Comparison of ENCODE assay signal across 12 cellular contexts in genomic region chr6:118387921-118388701, GRCh38.
DNase-seq lines count a peak whose midpoint lies in the region; ATAC-seq, FAIRE-seq and TF ChIP-seq lines count a peak whose summit lies in the region.
"Had no signal": no experiment of that assay in that cellular context is flagged by ENCODE, and none has a peak within 500 bp of the region (broad histone marks: within the 10 kb centered on the region; RNA-seq: fewer than 3 reads in every experiment).

No MANE protein-coding gene starts in this region.

- no peaks in the 10 kb centered on the region for H3K27me3 ChIP-seq in astrocyte (ENCODE audit: insufficient read depth, low read length)
- H3K27me3 ChIP-seq: gastroesophageal sphincter, upper lobe of right lung had no signal

- no peaks in the 10 kb centered on the region for H3K9me3 Mint-ChIP-seq in astrocyte (ENCODE audit: unreplicated experiment)
- H3K9me3 Mint-ChIP-seq in natural killer cell: no peaks in the 10 kb centered on the region

- no peak for FAIRE-seq in astrocyte (lab: Jason Lieb, UNC)

- no peak overlapping the region for H2AFZ ChIP-seq in astrocyte (ENCODE audit: low read depth, low read length)

- intact Hi-C loops in natural killer cell (cut with micrococcal nuclease) (no loop called here), posterior vena cava (cut with DNase I) (no loop called here)

- H3K4me1 Mint-ChIP-seq in astrocyte (ENCODE audit: low read depth, unreplicated experiment) (peaks cover 19% of the 10 kb centered on the region), natural killer cell (no peaks in the 10 kb centered on the region)

- peak overlapping the region; percentile 29 for H3K9ac ChIP-seq in astrocyte (ENCODE audit: low read length)

- DNase-seq in AG20443 (ENCODE audit: low spot score): peak; percentile 21
- peak; percentile 93 for DNase-seq in LHCN-M2 (ENCODE audit: low read depth)
- peak; percentile 97 for DNase-seq in astrocyte (ENCODE audit: low read depth)
- DNase-seq in iris pigment epithelial cell (ENCODE audit: low read depth): peak; percentile 92
- DNase-seq in natural killer cell: no peak
- no peak for DNase-seq in anterior cingulate cortex (lab: John Stamatoyannopoulos, UW)
- no peak for DNase-seq in posterior vena cava (ENCODE audit: low spot score)
- DNase-seq: aorta, NCI-H524 treated with DMSO at 0.1 percent for 48 hours, upper lobe of right lung had no signal

- H3K36me3 ChIP-seq in astrocyte (ENCODE audit: insufficient read depth, low read length): no peaks in the 10 kb centered on the region
- H3K36me3 ChIP-seq: gastroesophageal sphincter, upper lobe of right lung had no signal

- H3K4me1 ChIP-seq in astrocyte (ENCODE audit: insufficient read depth, low read length): peaks cover 16% of the 10 kb centered on the region
- H3K4me1 ChIP-seq: gastroesophageal sphincter, upper lobe of right lung had no signal

- H3K4me3 Mint-ChIP-seq in astrocyte (ENCODE audit: unreplicated experiment) (no peak overlapping the region), natural killer cell (no peak overlapping the region)

- H3K9me3 ChIP-seq in astrocyte (ENCODE audit: insufficient read depth, low read depth, low read length): peaks cover 2% of the 10 kb centered on the region
- H3K9me3 ChIP-seq: gastroesophageal sphincter, upper lobe of right lung had no signal

- ATAC-seq in HG03097 (IDR thresholded peaks at IDR 0.05; ENCODE audit: low FRiP score, unreplicated experiment) (no peak), natural killer cell (no peak)
- ATAC-seq: gastroesophageal sphincter, upper lobe of right lung had no signal

- no peaks in the 10 kb centered on the region for H3K36me3 Mint-ChIP-seq in astrocyte (ENCODE audit: low read depth, unreplicated experiment)
- no peaks in the 10 kb centered on the region for H3K36me3 Mint-ChIP-seq in natural killer cell

- TF ChIP-seq CTCF in astrocyte (IDR thresholded peaks at IDR 0.05; ENCODE audit: insufficient read depth, low read depth, low read length) (no peak), natural killer cell (IDR thresholded peaks at IDR 0.05) (no peak)

- H3K4me3 ChIP-seq in astrocyte (ENCODE audit: insufficient read depth, low read depth, low read length): no peak overlapping the region
- H3K4me3 ChIP-seq: gastroesophageal sphincter, upper lobe of right lung had no signal

- H3K79me2 ChIP-seq in astrocyte (ENCODE audit: insufficient read depth, low read length): no peaks in the 10 kb centered on the region

- peak overlapping the region; percentile 13 for H3K27ac Mint-ChIP-seq in astrocyte (ENCODE audit: unreplicated experiment)
- H3K27ac Mint-ChIP-seq in natural killer cell: no peak overlapping the region

- H3K4me2 ChIP-seq in astrocyte (ENCODE audit: low read length): peak overlapping the region; percentile 73

- no peaks in the 10 kb centered on the region for H4K20me1 ChIP-seq in astrocyte (ENCODE audit: insufficient read depth, low read length)

- H3K27ac ChIP-seq in astrocyte (ENCODE audit: low read depth, low read length): peak overlapping the region; percentile 79
- H3K27ac ChIP-seq: gastroesophageal sphincter, upper lobe of right lung had no signal

- H3K27me3 Mint-ChIP-seq in astrocyte (ENCODE audit: low read depth, unreplicated experiment) (no peaks in the 10 kb centered on the region), natural killer cell (ENCODE audit: low read depth in 2 of 2) (peaks cover 0 to 8% of the 10 kb centered on the region in 2 donors)

Comparison
In these comparisons a context has a peak if more than half of its experiments do, and no peak if none do; other contexts are left out.
1. DNase-seq: peak in AG20443 (single experiment), LHCN-M2 (single experiment), astrocyte (single experiment) and iris pigment epithelial cell (single experiment); none in natural killer cell (single experiment), anterior cingulate cortex (0 of 58) and posterior vena cava (single experiment).